21 cellular contexts compared by ENCODE assay signal in the genomic region with DNA sequence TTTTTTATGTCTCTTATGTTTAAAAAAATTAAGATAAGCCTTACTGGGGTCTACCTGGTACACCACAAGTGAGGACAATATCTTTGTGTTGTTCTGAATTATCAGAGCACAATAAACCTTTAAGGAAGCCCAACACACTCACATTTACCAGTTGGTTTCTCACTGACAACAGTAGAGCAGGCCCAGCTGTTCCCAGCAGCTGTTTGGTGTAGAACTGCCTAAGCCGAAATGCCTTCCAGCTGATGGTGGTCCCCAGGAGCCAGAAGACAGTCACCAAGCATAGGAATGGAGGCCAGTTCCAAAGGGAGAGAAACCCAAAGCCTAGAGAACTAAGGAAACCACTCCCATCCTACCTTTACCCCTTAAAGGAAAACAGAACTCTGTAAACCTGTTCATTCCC.
"Had no signal": no experiment of that assay in that cellular context is flagged by ENCODE, and none has a peak within 500 bp of the region (broad histone marks: within the 10 kb centered on the region; RNA-seq: fewer than 3 reads in every experiment).

No MANE protein-coding gene starts in this region.

- H3K36me3 Mint-ChIP-seq: activated naive CD4-positive, alpha-beta T cell treated with anti-CD3 and anti-CD28 coated beads, Interleukin-2, amount 50 U/mL, for 72 hours; natural killer cell had no signal

- H3K27ac ChIP-seq: adrenal gland, heart left ventricle, left ventricle myocardium inferior, skin epidermis, tibial artery, WERI-Rb-1 had no signal

- H3K9me3 Mint-ChIP-seq: activated T-helper 1 cell treated with anti-CD3 and anti-CD28 coated beads, Interleukin-12 subunit alpha, Interleukin-12 subunit beta, Interleukin-2, Interleukin-4 antibody, amounts not matched to agents 30 ng/mL and 10 ng/mL and 1 ng/mL, durations not matched to agents 14 hours and 24 hours and 36 hours; natural killer cell had no signal

- ATAC-seq: activated naive CD4-positive, alpha-beta T cell treated with anti-CD3 and anti-CD28 coated beads, Interleukin-2, amount 50 U/mL, for 72 hours; heart left ventricle; mucosa of descending colon; natural killer cell; stimulated activated naive CD8-positive, alpha-beta T cell treated with anti-CD3 and anti-CD28 coated beads, Interleukin-15, Interleukin-2, amounts not matched to agents 100 U/mL and 50 U/mL, for 24 hours had no signal

- H3K4me1 Mint-ChIP-seq: natural killer cell had no signal

- H3K4me3 ChIP-seq: adrenal gland, heart left ventricle, left ventricle myocardium inferior, mucosa of descending colon, skin epidermis, tibial artery had no signal

- H3K9me3 ChIP-seq: adrenal gland, heart left ventricle, left ventricle myocardium inferior, mucosa of descending colon, tibial artery had no signal

- FAIRE-seq: bronchial epithelial cell, frontal cortex had no signal

- H3K27ac Mint-ChIP-seq: activated naive CD4-positive, alpha-beta T cell treated with anti-CD3 and anti-CD28 coated beads, Interleukin-2, amount 50 U/mL, for 72 hours; activated T-helper 1 cell treated with anti-CD3 and anti-CD28 coated beads, Interleukin-12 subunit alpha, Interleukin-12 subunit beta, Interleukin-2, Interleukin-4 antibody, amounts not matched to agents 30 ng/mL and 10 ng/mL and 1 ng/mL, durations not matched to agents 14 hours and 24 hours and 36 hours; natural killer cell had no signal

- DNase-seq: activated CD4-positive, alpha-beta T cell treated with anti-CD3 and anti-CD28 coated beads, Interleukin-2, amount 50 U/mL, for 4 hours; activated gamma-delta T cell treated with Interleukin-2 at 50 U/mL for 16 hours; activated T-cell treated with anti-CD3 and anti-CD28 coated beads for 4 hours; adrenal gland; cerebellar nuclear complex; cortex of kidney; heart left ventricle; left ventricle myocardium inferior; mucosa of descending colon; natural killer cell; occipital lobe; stimulated activated naive CD8-positive, alpha-beta T cell treated with anti-CD3 and anti-CD28 coated beads, Interleukin-15, Interleukin-2, amounts not matched to agents 100 U/mL and 50 U/mL, for 24 hours; substantia nigra; T-helper 2 cell; tibial artery; WERI-Rb-1 had no signal

- H3K4me1 ChIP-seq: adrenal gland, heart left ventricle, left ventricle myocardium inferior, tibial artery had no signal

- H3K36me3 ChIP-seq: adrenal gland, heart left ventricle, left ventricle myocardium inferior, tibial artery, WERI-Rb-1 had no signal

- H3K4me3 Mint-ChIP-seq: activated T-helper 1 cell treated with anti-CD3 and anti-CD28 coated beads, Interleukin-12 subunit alpha, Interleukin-12 subunit beta, Interleukin-2, Interleukin-4 antibody, amounts not matched to agents 30 ng/mL and 10 ng/mL and 1 ng/mL, durations not matched to agents 14 hours and 24 hours and 36 hours; natural killer cell had no signal

- H3K27me3 ChIP-seq: adrenal gland, tibial artery had no signal
